Comparison of ENCODE assay signal across 27 cellular contexts in the genomic region with DNA sequence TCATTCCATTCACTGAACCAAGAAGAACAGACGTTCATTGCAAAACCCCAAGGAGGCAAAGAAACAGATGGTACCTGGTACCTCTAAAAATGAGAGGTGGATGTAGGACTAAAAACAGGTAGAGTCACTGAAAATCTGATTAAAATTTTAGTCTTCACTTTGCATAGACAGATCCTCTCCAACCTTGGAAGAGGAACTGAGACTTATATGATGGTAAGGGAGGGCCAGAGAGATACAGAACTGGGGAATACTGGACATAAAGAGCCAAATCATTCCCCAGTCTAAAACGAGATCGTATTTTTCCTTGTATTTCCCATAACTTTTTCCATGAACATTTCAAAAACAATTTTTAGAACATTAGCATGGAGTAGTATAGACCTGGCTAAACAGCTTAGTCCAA.
"Had no signal": no experiment of that assay in that cellular context is flagged by ENCODE, and none has a peak within 500 bp of the region (broad histone marks: within the 10 kb centered on the region; RNA-seq: fewer than 3 reads in every experiment).

No MANE protein-coding gene starts in this region.

- ATAC-seq: stimulated activated effector memory CD8-positive, alpha-beta T cell treated with anti-CD3 and anti-CD28 coated beads, Interleukin-12 subunit alpha, Interleukin-12 subunit beta, amount 100 ng/mL, for 72 hours; stimulated activated memory B cell treated with anti-CD40 and anti-IgM and Interleukin-4, amounts not matched to agents 10 μg/mL and 1 μg/mL and 100 μg/mL, for 72 hours; stimulated activated naive B cell treated with anti-CD40 and anti-IgM and Interleukin-4, amounts not matched to agents 10 μg/mL and 1 μg/mL and 100 μg/mL, for 72 hours; stimulated activated naive CD8-positive, alpha-beta T cell treated with anti-CD3 and anti-CD28 coated beads, Interleukin-15, amount 100 ng/mL, for 72 hours; stimulated activated naive CD8-positive, alpha-beta T cell treated with anti-CD3 and anti-CD28 coated beads, Interleukin-15, Interleukin-2, amounts not matched to agents 100 U/mL and 50 U/mL, for 24 hours; upper lobe of right lung had no signal

- DNase-seq: stimulated activated CD4-positive, alpha-beta T cell treated with anti-CD3 and anti-CD28 coated beads, Interleukin-2, amount 100 ng/mL, for 48 hours; stimulated activated CD4-positive, alpha-beta T cell treated with anti-CD3 and anti-CD28 coated beads, Interleukin-4, amount 100 ng/mL, for 1 hour; stimulated activated CD4-positive, alpha-beta T cell treated with anti-CD3 and anti-CD28 coated beads, Interleukin-4, amount 100 ng/mL, for 24 hours; stimulated activated CD4-positive, alpha-beta T cell treated with anti-CD3 and anti-CD28 coated beads, Interleukin-4, amount 100 ng/mL, for 4 hours; stimulated activated CD8-positive, alpha-beta memory T cell treated with anti-CD3 and anti-CD28 coated beads, Interleukin-4, amount 100 ng/mL, for 48 hours; stimulated activated naive B cell treated with anti-CD40 and anti-IgM and Interleukin-4, amounts not matched to agents 10 μg/mL and 1 μg/mL and 100 μg/mL, for 72 hours; stimulated activated naive CD4-positive, alpha-beta T cell; stimulated activated naive CD4-positive, alpha-beta T cell treated with Interleukin-2 at 50 U/mL for 16 hours; stimulated activated naive CD8-positive, alpha-beta T cell treated with anti-CD3 and anti-CD28 coated beads, Interleukin-15, amount 100 ng/mL, for 72 hours; stimulated activated naive CD8-positive, alpha-beta T cell treated with anti-CD3 and anti-CD28 coated beads, Interleukin-15, Interleukin-2, amounts not matched to agents 100 U/mL and 50 U/mL, for 24 hours; stomach; substantia nigra; testis; thyroid gland; tibial artery; transverse colon; trophoblast cell; upper lobe of left lung; upper lobe of right lung; uterus had no signal

- H3K36me3 ChIP-seq: stomach, suprapubic skin, thoracic aorta, thyroid gland, tibial artery, tibial nerve, transverse colon, upper lobe of left lung, upper lobe of right lung, uterus, vagina had no signal

- H3K27ac ChIP-seq: stomach, suprapubic skin, testis, thoracic aorta, thyroid gland, tibial artery, tibial nerve, transverse colon, upper lobe of left lung, upper lobe of right lung, uterus, vagina had no signal

- H3K4me3 ChIP-seq: stomach, suprapubic skin, testis, thoracic aorta, thyroid gland, tibial artery, tibial nerve, transverse colon, upper lobe of left lung, upper lobe of right lung, uterus, vagina had no signal

- H3K4me1 ChIP-seq: stomach, testis, tibial nerve, upper lobe of left lung, upper lobe of right lung, uterus had no signal

- H3K9me3 ChIP-seq: stomach, suprapubic skin, testis, thoracic aorta, thyroid gland, tibial artery, tibial nerve, transverse colon, upper lobe of left lung, upper lobe of right lung, uterus, vagina had no signal

- FAIRE-seq: urothelium cell line had no signal

- H3K27me3 ChIP-seq: stomach, suprapubic skin, testis, thyroid gland, tibial artery, tibial nerve, transverse colon, upper lobe of left lung, upper lobe of right lung, uterus, vagina had no signal
